In genomic region chr7:160958-161725, GRCh38 we compare ENCODE assay signal across 28 cellular contexts. TPM values are rescaled to one million over a fixed set of nuclear protein-coding genes. Genes with fewer than 3 reads are reported as not detected.
A peak's percentile ranks its signal among the peaks of the same experiment; 100 is the strongest.
DNase-seq lines count a peak whose midpoint lies in the region; ATAC-seq and TF ChIP-seq lines count a peak whose summit lies in the region.
"Had no signal": no experiment of that assay in that cellular context is flagged by ENCODE, and none has a peak within 500 bp of the region (broad histone marks: within the 10 kb centered on the region; RNA-seq: fewer than 3 reads in every experiment).

No MANE protein-coding gene starts in this region.

- H3K4me1 ChIP-seq in BLaER1 treated with 17β-estradiol and CSF1 and Interleukin-3, amounts not matched to agents 10 nM and 100 nM = peaks cover 51 to 56% (median 52%) of the 10 kb centered on the region in 10 experiments
- H3K4me1 ChIP-seq in H9 (ENCODE audit: insufficient read depth, low read length) = no peaks in the 10 kb centered on the region
- H3K4me1 ChIP-seq: ascending aorta, testis, vagina had no signal

- H3K9ac ChIP-seq in BLaER1 treated with 17β-estradiol and CSF1 and Interleukin-3, amounts not matched to agents 10 nM and 100 nM = no peak overlapping the region
- H3K9ac ChIP-seq in H9 (ENCODE audit: extremely low read depth, insufficient read length, low read length) = no peak overlapping the region

- H2BK120ac ChIP-seq in H9 (ENCODE audit: low read depth, low read length, poor library complexity, severe bottlenecking) = no peak overlapping the region

- no peak overlapping the region for H3K4me3 Mint-ChIP-seq in H9
- H3K4me3 Mint-ChIP-seq: activated CD4-positive, alpha-beta T cell treated with anti-CD3 and anti-CD28 coated beads, Interleukin-2, amount 10 ng/mL, durations not matched to agents 24 days and 14 days had no signal

- H3T11ph ChIP-seq in H9 (ENCODE audit: low read length) = no peak overlapping the region

- no peaks in the 10 kb centered on the region for H3K79me1 ChIP-seq in H9 (ENCODE audit: insufficient read depth, low read depth, low read length, poor library complexity, severe bottlenecking)

- no peak overlapping the region for H2BK15ac ChIP-seq in H9 (ENCODE audit: low read depth, low read length)

- no peak for TF ChIP-seq CTCF in H9 (conservative IDR thresholded peaks at IDR 0.05)

- DNase-seq in H9 (no peak), left kidney (ENCODE audit: low read depth, low spot score) (peak; percentile 71), posterior vena cava (ENCODE audit: low spot score) (peak; percentile 56), anterior cingulate cortex (lab: John Stamatoyannopoulos, UW) (no peak), germinal center (ENCODE audit: low spot score) (no peak)
- DNase-seq: activated CD4-positive, alpha-beta T cell treated with anti-CD3 and anti-CD28 coated beads, Interleukin-2, amount 10 ng/mL, durations not matched to agents 24 days and 14 days; activated effector memory CD4-positive, alpha-beta T cell treated with Interleukin-2 at 50 U/mL for 16 hours; COR-L47; effector memory CD4-positive, alpha-beta T cell; midbrain; MM.1S; NCI-H1105 treated with DMSO at 0.1 percent for 48 hours; NCI-H2029; NCI-H2227 treated with DMSO at 0.1 percent for 48 hours; NCI-H69; retina; stimulated activated CD4-positive, alpha-beta T cell treated with anti-CD3 and anti-CD28 coated beads, Interleukin-2, amount 100 ng/mL, for 24 hours; stimulated activated naive CD8-positive, alpha-beta T cell treated with anti-CD3 and anti-CD28 coated beads, Interleukin-15, Interleukin-2, amounts not matched to agents 100 U/mL and 50 U/mL, for 24 hours; testis had no signal

- no peak overlapping the region for H2BK12ac ChIP-seq in H9 (ENCODE audit: insufficient read length, low read depth, low read length)

- peaks cover 13 to 28% (median 20%) of the 10 kb centered on the region in 11 experiments; a peak in 21 of 22 replicates for H3K27me3 ChIP-seq in BLaER1 treated with 17β-estradiol and CSF1 and Interleukin-3, amounts not matched to agents 10 nM and 100 nM
- no peaks in the 10 kb centered on the region for H3K27me3 ChIP-seq in H9 (ENCODE audit: insufficient read depth, low read length)
- H3K27me3 ChIP-seq: ascending aorta, testis, vagina had no signal

- WGBS in H9 (ENCODE audit: extremely low coverage, insufficient read length, low lambda C conversion rate) = no CpG with 5 or more reads among the region's 27 CpGs

- peaks cover 23% of the 10 kb centered on the region for H3K27me3 Mint-ChIP-seq in H9 (ENCODE audit: low read depth)
- H3K27me3 Mint-ChIP-seq: activated CD4-positive, alpha-beta T cell treated with anti-CD3 and anti-CD28 coated beads, Interleukin-2, amount 10 ng/mL, durations not matched to agents 24 days and 14 days had no signal

- H3K4ac ChIP-seq in H9 (ENCODE audit: low read depth, low read length) = no peak overlapping the region

- no peak overlapping the region for H2BK20ac ChIP-seq in H9 (ENCODE audit: low read depth, low read length, poor library complexity, severe bottlenecking)

- no peak overlapping the region for H2AK5ac ChIP-seq in H9 (ENCODE audit: insufficient read length, low read length)

- H3K9me3 ChIP-seq in BLaER1 treated with 17β-estradiol and CSF1 and Interleukin-3, amounts not matched to agents 10 nM and 100 nM (replicated peaks in 1 of 11) = no peaks in the 10 kb centered on the region
- H3K9me3 ChIP-seq in H9 (ENCODE audit: control insufficient read depth, low read depth, low read length) = no peaks in the 10 kb centered on the region
- H3K9me3 ChIP-seq: ascending aorta, testis, vagina had no signal

- peaks cover 11 to 14% of the 10 kb centered on the region in 2 experiments for H3K4me1 Mint-ChIP-seq in H9
- H3K4me1 Mint-ChIP-seq: activated CD4-positive, alpha-beta T cell treated with anti-CD3 and anti-CD28 coated beads, Interleukin-2, amount 10 ng/mL, durations not matched to agents 24 days and 14 days; naive thymus-derived CD8-positive, alpha-beta T cell had no signal

- no peak overlapping the region for H3K14ac ChIP-seq in H9 (ENCODE audit: insufficient read depth, low read length)

- H2AFZ ChIP-seq in H9 (ENCODE audit: low read length) = no peak overlapping the region

- no peak for ATAC-seq in GM18861 (IDR thresholded peaks at IDR 0.05; ENCODE audit: unreplicated experiment)
- ATAC-seq: activated naive CD4-positive, alpha-beta T cell treated with anti-CD3 and anti-CD28 coated beads, Interleukin-2, amount 50 U/mL, for 72 hours; HepG2; naive thymus-derived CD8-positive, alpha-beta T cell; stimulated activated naive CD8-positive, alpha-beta T cell treated with anti-CD3 and anti-CD28 coated beads, Interleukin-15, Interleukin-2, amounts not matched to agents 100 U/mL and 50 U/mL, for 24 hours had no signal

- H3K79me2 ChIP-seq in H9 (ENCODE audit: insufficient read depth, low read length) = no peaks in the 10 kb centered on the region

- no peaks in the 10 kb centered on the region for H3K23me2 ChIP-seq in H9 (ENCODE audit: insufficient read length, low read depth, low read length, poor library complexity, severe bottlenecking)

- H3K4me2 ChIP-seq in BLaER1 treated with 17β-estradiol and CSF1 and Interleukin-3, amounts not matched to agents 10 nM and 100 nM = peak overlapping the region in 9 of 11 experiments; percentile 61 to 84 (median 79); a peak in 15 of 22 replicates
- no peak overlapping the region for H3K4me2 ChIP-seq in H9 (ENCODE audit: insufficient read depth, insufficient read length, low read length)

- H3K36me3 Mint-ChIP-seq in H9 (ENCODE audit: insufficient read depth in 1 of 3, low read depth in 3 of 3) = no peaks in the 10 kb centered on the region
- H3K36me3 Mint-ChIP-seq: activated naive CD4-positive, alpha-beta T cell treated with anti-CD3 and anti-CD28 coated beads, Interleukin-2, amount 50 U/mL, for 72 hours; naive thymus-derived CD8-positive, alpha-beta T cell had no signal

- no peak overlapping the region for H3K4me3 ChIP-seq in BLaER1 treated with 17β-estradiol and CSF1 and Interleukin-3, amounts not matched to agents 10 nM and 100 nM
- H3K4me3 ChIP-seq: ascending aorta, coronary artery, testis, vagina had no signal

- no peak overlapping the region for H2BK5ac ChIP-seq in H9 (ENCODE audit: insufficient read length, low read length)

- no peaks in the 10 kb centered on the region for H3K9me3 Mint-ChIP-seq in H9
- H3K9me3 Mint-ChIP-seq: activated CD4-positive, alpha-beta T cell treated with anti-CD3 and anti-CD28 coated beads, Interleukin-2, amount 10 ng/mL, durations not matched to agents 24 days and 14 days; activated naive CD4-positive, alpha-beta T cell treated with anti-CD3 and anti-CD28 coated beads, Interleukin-2, amount 50 U/mL, for 72 hours; naive thymus-derived CD8-positive, alpha-beta T cell had no signal

- no peak overlapping the region for H3K23ac ChIP-seq in H9 (ENCODE audit: insufficient read length, low read depth, low read length)

- no peak overlapping the region for H4K91ac ChIP-seq in H9 (ENCODE audit: insufficient read length, low read depth, low read length)

- H3K18ac ChIP-seq in H9 (ENCODE audit: insufficient read length, low read depth, low read length) = no peak overlapping the region

- H4K20me1 ChIP-seq in BLaER1 treated with 17β-estradiol and CSF1 and Interleukin-3, amounts not matched to agents 10 nM and 100 nM = no peaks in the 10 kb centered on the region
- no peaks in the 10 kb centered on the region for H4K20me1 ChIP-seq in H9 (ENCODE audit: control insufficient read depth, insufficient read depth, insufficient read length)

- H4K5ac ChIP-seq in H9 (ENCODE audit: insufficient read length, low read depth, low read length) = no peak overlapping the region

- no peak overlapping the region for H4K8ac ChIP-seq in H9 (replicated peaks; ENCODE audit: insufficient read length, low read depth, low read length)

- no peaks in the 10 kb centered on the region for H3K36me3 ChIP-seq in BLaER1 treated with 17β-estradiol and CSF1 and Interleukin-3, amounts not matched to agents 10 nM and 100 nM
- H3K36me3 ChIP-seq: ascending aorta, vagina had no signal

- no peak overlapping the region for H3K27ac ChIP-seq in BLaER1 treated with 17β-estradiol and CSF1 and Interleukin-3, amounts not matched to agents 10 nM and 100 nM
- H3K27ac ChIP-seq in H9 (ENCODE audit: insufficient read length, low read depth, low read length) = no peak overlapping the region
- H3K27ac ChIP-seq: ascending aorta, coronary artery, epithelial cell of prostate, testis, vagina had no signal

- H3K56ac ChIP-seq in H9 (ENCODE audit: insufficient read length, low read depth, low read length) = no peak overlapping the region

- H3K27ac Mint-ChIP-seq in H9 = peak overlapping the region in 2 of 3 experiments; percentile 44 to 55; a peak in 1 of 7 replicates
- H3K27ac Mint-ChIP-seq: activated CD4-positive, alpha-beta T cell treated with anti-CD3 and anti-CD28 coated beads, Interleukin-2, amount 10 ng/mL, durations not matched to agents 24 days and 14 days; activated naive CD4-positive, alpha-beta T cell treated with anti-CD3 and anti-CD28 coated beads, Interleukin-2, amount 50 U/mL, for 72 hours; naive thymus-derived CD8-positive, alpha-beta T cell had no signal

- intact Hi-C loops in posterior vena cava (cut with DNase I) = no loop called here

RNA-seq across cellular contexts. Expression of gene FAM20C, which starts 31.2 kb away (rescaled TPM):
- total RNA-seq in H9 (2021) = 57.2 and 62.6 TPM in 2 replicates
- total RNA-seq in posterior vena cava = 10 to 100 TPM; 56.6 to 74.3 TPM

Comparison
In these comparisons a context has a peak if more than half of its experiments do, and no peak if none do; other contexts are left out.
1. DNase-seq: peak in left kidney (single experiment) and posterior vena cava (single experiment); none in H9 (single experiment), anterior cingulate cortex (0 of 58) and germinal center (single experiment).